8 cellular contexts compared by ENCODE assay signal in the genomic region with DNA sequence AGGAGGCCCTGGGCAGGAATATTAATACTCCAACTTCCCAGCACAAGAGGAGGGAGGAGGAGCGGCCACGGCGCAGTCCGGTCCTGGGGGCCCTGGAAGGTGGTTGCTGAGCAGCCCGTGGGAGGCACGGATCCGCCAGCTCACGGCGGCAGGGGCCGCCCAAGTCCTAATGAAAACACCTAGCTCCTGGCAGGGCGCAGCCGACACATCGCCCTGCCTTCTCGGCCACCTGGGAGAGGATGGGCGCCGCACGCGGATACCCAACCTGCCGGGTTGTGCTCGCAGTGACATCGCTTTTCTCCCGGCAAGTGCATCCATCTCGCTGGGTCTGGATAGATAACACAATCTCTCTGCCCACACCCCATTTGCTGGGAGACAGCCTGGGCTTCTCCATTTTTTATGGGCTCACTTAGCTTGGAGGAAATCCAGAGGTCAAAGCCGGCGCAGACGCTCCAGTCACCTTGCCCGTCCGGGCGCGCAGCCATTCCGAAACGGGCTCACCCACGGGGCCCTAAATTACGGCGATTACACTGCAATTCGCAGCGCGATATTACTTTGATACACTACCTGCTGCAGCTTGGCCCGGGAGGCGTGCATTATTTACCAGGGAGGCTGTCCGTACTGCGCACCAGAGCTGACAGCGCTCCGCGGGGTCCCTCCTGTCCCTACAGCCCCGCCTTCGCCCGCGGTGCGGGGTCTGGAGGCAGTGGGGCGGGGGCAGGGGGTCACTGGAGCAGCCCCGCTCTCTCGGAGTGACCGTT. TPM values are rescaled to one million over a fixed set of nuclear protein-coding genes. Genes with fewer than 3 reads are reported as not detected.
DNase-seq lines count a peak whose midpoint lies in the region; ATAC-seq and TF ChIP-seq lines count a peak whose summit lies in the region.

No MANE protein-coding gene starts in this region.

- 2 to 9% methylated on average over 54 of the region's 54 CpGs for WGBS in sigmoid colon, 2 donors

- H3K4me3 ChIP-seq in cardiac muscle cell, result peak overlapping the region; percentile 19
- H3K4me3 ChIP-seq in sigmoid colon, result peak overlapping the region in 3 of 4 donors; percentile 9 to 34 (median 29)

- H3K27me3 ChIP-seq in cardiac muscle cell (peaks cover 61% of the 10 kb centered on the region), sigmoid colon (peaks cover 8 to 56% (median 29%) of the 10 kb centered on the region in 3 donors)

- H3K36me3 ChIP-seq in cardiac muscle cell (no peaks in the 10 kb centered on the region), sigmoid colon (no peaks in the 10 kb centered on the region)

- peaks cover 5% of the 10 kb centered on the region for H3K4me1 ChIP-seq in cardiac muscle cell (ENCODE audit: low read depth)
- H3K4me1 ChIP-seq in sigmoid colon, result peaks cover 0 to 19% (median 14%) of the 10 kb centered on the region in 4 donors

- no peak for TF ChIP-seq POLR2A in sigmoid colon (IDR thresholded peaks at IDR 0.05)

- H3K27ac ChIP-seq in cardiac muscle cell, result no peak overlapping the region
- no peak overlapping the region for H3K27ac ChIP-seq in sigmoid colon

- ATAC-seq in GM18858 (IDR thresholded peaks at IDR 0.05; ENCODE audit: unreplicated experiment), result no peak
- no peak for ATAC-seq in GM18868 (IDR thresholded peaks at IDR 0.05; ENCODE audit: unreplicated experiment)

- no peak for TF ChIP-seq EP300 in sigmoid colon (IDR thresholded peaks at IDR 0.05)

- no peaks in the 10 kb centered on the region for H3K9me3 ChIP-seq in cardiac muscle cell (ENCODE audit: low read depth)
- no peaks in the 10 kb centered on the region for H3K9me3 ChIP-seq in sigmoid colon

- peak; percentile 34 for DNase-seq in stimulated activated CD4-positive, alpha-beta T cell treated with anti-CD3 and anti-CD28 coated beads, Interleukin-12 subunit alpha, Interleukin-12 subunit beta, amount 100 ng/mL, for 4 hours
- no peak for DNase-seq in stimulated activated CD4-positive, alpha-beta T cell treated with anti-CD3 and anti-CD28 coated beads, Interleukin-4, amount 100 ng/mL, for 24 hours
- peak; percentile 25 for DNase-seq in OCI-M1 (lab: John Stamatoyannopoulos, UW)
- DNase-seq in cardiac muscle cell (ENCODE audit: low read depth in 1 of 2, low spot score in 1 of 2), result peak in 1 of 2 donors; percentile 52
- no peak for DNase-seq in sigmoid colon
- DNase-seq in NCI-H1048 (lab: John Stamatoyannopoulos, UW), result no peak

- intact Hi-C loops in sigmoid colon (cut with DNase I), result no loop called here

- TF ChIP-seq CTCF in cardiac muscle cell (IDR thresholded peaks at IDR 0.05; ENCODE audit: low read depth, low read length) (no peak), sigmoid colon (IDR thresholded peaks at IDR 0.05) (no peak)

RNA-seq across cellular contexts. Expression of a gene that starts 36.2 kb away (rescaled TPM):
- total RNA-seq in cardiac muscle cell (48.5 and 81.0 TPM in 2 replicates), sigmoid colon (10 to 100 TPM; 16.0 to 36.4 (median 22.0) TPM)
- polyA plus RNA-seq in cardiac muscle cell (82.5 and 99.2 TPM in 2 replicates), sigmoid colon (10 to 100 TPM; 13.8 to 54.0 (median 30.3) TPM)

Comparison
In these comparisons a context has a peak if more than half of its experiments do, and no peak if none do; other contexts are left out.
1. DNase-seq: peak in stimulated activated CD4-positive, alpha-beta T cell treated with anti-CD3 and anti-CD28 coated beads, Interleukin-12 subunit alpha, Interleukin-12 subunit beta, amount 100 ng/mL, for 4 hours (single experiment) and OCI-M1 (single experiment); none in stimulated activated CD4-positive, alpha-beta T cell treated with anti-CD3 and anti-CD28 coated beads, Interleukin-4, amount 100 ng/mL, for 24 hours (single experiment), sigmoid colon (single experiment) and NCI-H1048 (single experiment).